Comparison of ENCODE assay signal across 20 cellular contexts in the genomic region with DNA sequence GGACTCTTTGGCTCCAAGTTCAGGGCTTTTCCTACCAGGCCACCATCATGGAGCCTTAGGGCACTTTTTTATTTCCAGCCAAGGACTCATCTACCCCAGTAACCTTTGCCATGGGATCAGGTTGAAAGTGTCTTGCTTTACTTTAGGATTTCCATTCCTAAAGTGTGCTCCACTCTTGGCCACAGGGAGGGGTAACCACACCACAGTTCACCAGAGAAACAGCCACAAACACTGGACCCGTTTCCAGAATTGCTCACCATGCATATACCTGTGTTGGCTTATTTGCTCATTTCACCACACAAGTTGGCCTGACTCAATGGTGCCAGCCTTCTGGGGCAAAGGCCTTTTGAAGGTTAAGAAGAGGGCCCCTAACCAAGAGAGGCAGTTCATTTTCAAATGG.
DNase-seq lines count a peak whose midpoint lies in the region; ATAC-seq, FAIRE-seq and TF ChIP-seq lines count a peak whose summit lies in the region.
"Had no signal": no experiment of that assay in that cellular context is flagged by ENCODE, and none has a peak within 500 bp of the region (broad histone marks: within the 10 kb centered on the region; RNA-seq: fewer than 3 reads in every experiment).

No MANE protein-coding gene starts in this region.

- POLR2A ChIA-PET in activated CD4-positive, alpha-beta T cell treated with anti-CD3 and anti-CD28 coated beads for 36 hours (lab: Charles Lee): no interaction called here

- no peaks in the 10 kb centered on the region for H3K79me2 ChIP-seq in neural progenitor cell (ENCODE audit: low read depth)

- H3K27me3 ChIP-seq in bronchial epithelial cell (ENCODE audit: control insufficient read depth, insufficient read depth, low read length) (no peaks in the 10 kb centered on the region), neural progenitor cell (no peaks in the 10 kb centered on the region)
- H3K27me3 ChIP-seq: SJCRH30 had no signal

- CTCF ChIA-PET in activated CD4-positive, alpha-beta T cell treated with anti-CD3 and anti-CD28 coated beads for 36 hours (lab: Charles Lee): interaction anchor here (1.8 kb wide), 1 partner anchor 269 kb away, joined by 7 read pairs; no protein-coding TSS in a partner anchor

- TF ChIP-seq CTCF in bronchial epithelial cell (IDR thresholded peaks at IDR 0.05; ENCODE audit: insufficient read depth, low read length, severe bottlenecking) (peak; percentile 19), neural progenitor cell (IDR thresholded peaks at IDR 0.05) (peak; percentile 21)

- H3K4me3 Mint-ChIP-seq in activated CD4-positive, alpha-beta T cell treated with anti-CD3 and anti-CD28 coated beads for 36 hours: no peak overlapping the region
- H3K4me3 Mint-ChIP-seq in neural progenitor cell: no peak overlapping the region
- H3K4me3 Mint-ChIP-seq: B cell; CD4-positive, alpha-beta T cell had no signal

- H3K36me3 Mint-ChIP-seq in activated CD4-positive, alpha-beta T cell treated with anti-CD3 and anti-CD28 coated beads for 36 hours (ENCODE audit: low read depth): no peaks in the 10 kb centered on the region
- H3K36me3 Mint-ChIP-seq in neural progenitor cell: peaks cover 30% of the 10 kb centered on the region

- H3K9me3 Mint-ChIP-seq in activated CD4-positive, alpha-beta T cell treated with anti-CD3 and anti-CD28 coated beads for 36 hours (ENCODE audit: low read depth): no peaks in the 10 kb centered on the region
- no peaks in the 10 kb centered on the region for H3K9me3 Mint-ChIP-seq in neural progenitor cell
- H3K9me3 Mint-ChIP-seq: CD4-positive, alpha-beta T cell had no signal

- no peaks in the 10 kb centered on the region for H3F3A ChIP-seq in neural progenitor cell (ENCODE audit: low read depth)

- ATAC-seq in activated CD4-positive, alpha-beta T cell treated with anti-CD3 and anti-CD28 coated beads for 36 hours: no peak
- ATAC-seq in GM21447 (IDR thresholded peaks at IDR 0.05; ENCODE audit: unreplicated experiment) (no peak), HG02970 (IDR thresholded peaks at IDR 0.05; ENCODE audit: low FRiP score, unreplicated experiment) (no peak)

- H3K36me3 ChIP-seq in bronchial epithelial cell (ENCODE audit: control insufficient read depth, insufficient read depth, low read length) (peaks cover 7% of the 10 kb centered on the region), neural progenitor cell (no peaks in the 10 kb centered on the region)
- H3K36me3 ChIP-seq: SJCRH30 had no signal

- no peaks in the 10 kb centered on the region for H3K27me3 Mint-ChIP-seq in activated CD4-positive, alpha-beta T cell treated with anti-CD3 and anti-CD28 coated beads for 36 hours
- H3K27me3 Mint-ChIP-seq in neural progenitor cell (ENCODE audit: insufficient read depth, low read depth): peaks cover under 1% of the 10 kb centered on the region
- H3K27me3 Mint-ChIP-seq: B cell; CD4-positive, alpha-beta T cell had no signal

- H3K4me3 ChIP-seq in bronchial epithelial cell (ENCODE audit: low read depth, low read length) (no peak overlapping the region), neural progenitor cell (no peak overlapping the region)
- H3K4me3 ChIP-seq: GM23248, SJCRH30 had no signal

- no peaks in the 10 kb centered on the region for H3K4me1 ChIP-seq in neural progenitor cell

- no peaks in the 10 kb centered on the region for H3K4me1 Mint-ChIP-seq in activated CD4-positive, alpha-beta T cell treated with anti-CD3 and anti-CD28 coated beads for 36 hours
- H3K4me1 Mint-ChIP-seq in neural progenitor cell: no peaks in the 10 kb centered on the region

- intact Hi-C loops in activated CD4-positive, alpha-beta T cell treated with anti-CD3 and anti-CD28 coated beads for 36 hours (cut with DNase I, micrococcal nuclease): no loop called here

- H3K27ac Mint-ChIP-seq in activated CD4-positive, alpha-beta T cell treated with anti-CD3 and anti-CD28 coated beads for 36 hours: no peak overlapping the region
- no peak overlapping the region for H3K27ac Mint-ChIP-seq in neural progenitor cell
- H3K27ac Mint-ChIP-seq: B cell; CD4-positive, alpha-beta T cell had no signal

- H3K4me2 ChIP-seq in neural progenitor cell: no peak overlapping the region

- H3K9me3 ChIP-seq in neural progenitor cell (ENCODE audit: low read depth): no peaks in the 10 kb centered on the region
- H3K9me3 ChIP-seq: SJCRH30 had no signal

- peak; percentile 12 for DNase-seq in activated CD4-positive, alpha-beta T cell treated with anti-CD3 and anti-CD28 coated beads for 36 hours
- no peak for DNase-seq in activated CD4-positive, alpha-beta T cell treated with anti-CD3 and anti-CD28 coated beads, Interleukin-2, amount 50 U/mL, for 48 hours
- DNase-seq in M059J (ENCODE audit: low read depth) (peak; percentile 3), bronchial epithelial cell (ENCODE audit: low read depth) (peak; percentile 21), neural progenitor cell (ENCODE audit: low spot score) (no peak), NCI-H2081 (lab: John Stamatoyannopoulos, UW) (no peak)
- DNase-seq: CD4-positive, alpha-beta T cell; EL; GM23248; KBM-7; NCI-H1436; NCI-H2029 treated with DMSO at 0.1 percent for 48 hours; NCI-H524; SJCRH30 had no signal

- H3K27ac ChIP-seq in neural progenitor cell: no peak overlapping the region
- H3K27ac ChIP-seq: 22Rv1, GM23248, RWPE1, SJCRH30 had no signal

- H4K20me1 ChIP-seq in neural progenitor cell (ENCODE audit: low read depth): no peaks in the 10 kb centered on the region

- no peak overlapping the region for H2AFZ ChIP-seq in neural progenitor cell (replicated peaks)
- H2AFZ ChIP-seq: GM23248 had no signal

- no peak for FAIRE-seq in bronchial epithelial cell (lab: Jason Lieb, UNC)
- FAIRE-seq: GM18507 had no signal

- H3K9ac ChIP-seq in neural progenitor cell: no peak overlapping the region
- H3K9ac ChIP-seq: GM23248 had no signal

Comparison
In these comparisons a context has a peak if more than half of its experiments do, and no peak if none do; other contexts are left out.
1. DNase-seq: peak in activated CD4-positive, alpha-beta T cell treated with anti-CD3 and anti-CD28 coated beads for 36 hours (single experiment), M059J (single experiment) and bronchial epithelial cell (single experiment); none in activated CD4-positive, alpha-beta T cell treated with anti-CD3 and anti-CD28 coated beads, Interleukin-2, amount 50 U/mL, for 48 hours (0 of 2), neural progenitor cell (single experiment) and NCI-H2081 (0 of 2).